In genomic region chr20:354298-354977, GRCh38 we compare ENCODE assay signal across 8 cellular contexts. TPM values are rescaled to one million over a fixed set of nuclear protein-coding genes. Genes with fewer than 3 reads are reported as not detected.
DNase-seq lines count a peak whose midpoint lies in the region; ATAC-seq and TF ChIP-seq lines count a peak whose summit lies in the region.

No MANE protein-coding gene starts in this region.

- ATAC-seq in GM19324 (IDR thresholded peaks at IDR 0.05; ENCODE audit: low FRiP score, unreplicated experiment) (peak; percentile 70), HG03460 (IDR thresholded peaks at IDR 0.05; ENCODE audit: unreplicated experiment) (peak; percentile 92), memory B cell (ENCODE audit: low read depth) (peak; percentile 99)

- H3K9me3 ChIP-seq in BE2C, result no peaks in the 10 kb centered on the region

- H3K36me3 Mint-ChIP-seq in memory B cell, result no peaks in the 10 kb centered on the region

- TF ChIP-seq CTCF in BE2C (IDR thresholded peaks at IDR 0.05; ENCODE audit: low read depth, low read length), result peak; percentile 77

- H3K9me3 Mint-ChIP-seq in memory B cell, result no peaks in the 10 kb centered on the region

- DNase-seq in BE2C (peak; percentile 59), NCI-H748 (lab: John Stamatoyannopoulos, UW; ENCODE audit: unreplicated experiment) (peak; percentile 85), ecto neural progenitor cell (ENCODE audit: low spot score) (peak; percentile 85), memory B cell (ENCODE audit: low spot score in 2 of 2) (peak; percentile 81 to 87)
- peak; percentile 69 to 76 for DNase-seq in activated CD4-positive, alpha-beta T cell treated with anti-CD3 and anti-CD28 coated beads, Interleukin-2, amount 50 U/mL, for 24 hours (ENCODE audit: low read depth in 1 of 2, low spot score in 1 of 2)
- peak; percentile 64 to 67 for DNase-seq in stimulated activated CD8-positive, alpha-beta memory T cell treated with anti-CD3 and anti-CD28 coated beads, Interleukin-2, amount 100 ng/mL, for 1 hour (ENCODE audit: low read depth in 2 of 2)

- no peak overlapping the region for H3K27ac Mint-ChIP-seq in memory B cell

- no peaks in the 10 kb centered on the region for H3K4me1 ChIP-seq in BE2C

- H3K4me1 Mint-ChIP-seq in memory B cell, result peaks cover 6% of the 10 kb centered on the region

- peaks cover 2% of the 10 kb centered on the region; the same call in 1 of the 2 replicates for H3K36me3 ChIP-seq in BE2C

- no peak overlapping the region for H3K4me3 ChIP-seq in BE2C (ENCODE audit: low read depth, low read length)

- H3K4me3 Mint-ChIP-seq in memory B cell, result no peak overlapping the region

- no peaks in the 10 kb centered on the region for H3K27me3 ChIP-seq in BE2C

- H3K27me3 Mint-ChIP-seq in memory B cell, result no peaks in the 10 kb centered on the region

RNA-seq across cellular contexts. Expression of gene NRSN2, which starts 7.5 kb away (rescaled TPM):
- polyA plus RNA-seq in BE2C (2012; ENCODE audit: insufficient read depth, insufficient read length, low read depth), result 55.0 TPM

RNA-seq across cellular contexts. Expression of gene TRIB3, which starts 26.1 kb away (rescaled TPM):
- polyA plus RNA-seq in BE2C (2012; ENCODE audit: insufficient read depth, insufficient read length, low read depth), result 157 TPM

RNA-seq across cellular contexts. Expression of gene SOX12, which starts 29.1 kb away (rescaled TPM):
- polyA plus RNA-seq in BE2C (2012; ENCODE audit: insufficient read depth, insufficient read length, low read depth), result 27.4 TPM

RNA-seq across cellular contexts. Expression of gene RBCK1, which starts 53.7 kb away (rescaled TPM):
- polyA plus RNA-seq in BE2C (2012; ENCODE audit: insufficient read depth, insufficient read length, low read depth), result 91.3 TPM

RNA-seq across cellular contexts. Expression of gene ZCCHC3, which starts 57.1 kb away (rescaled TPM):
- polyA plus RNA-seq in BE2C (2012; ENCODE audit: insufficient read depth, insufficient read length, low read depth), result 72.9 TPM
